ENCODE assay signal across 8 cellular contexts in the genomic region with DNA sequence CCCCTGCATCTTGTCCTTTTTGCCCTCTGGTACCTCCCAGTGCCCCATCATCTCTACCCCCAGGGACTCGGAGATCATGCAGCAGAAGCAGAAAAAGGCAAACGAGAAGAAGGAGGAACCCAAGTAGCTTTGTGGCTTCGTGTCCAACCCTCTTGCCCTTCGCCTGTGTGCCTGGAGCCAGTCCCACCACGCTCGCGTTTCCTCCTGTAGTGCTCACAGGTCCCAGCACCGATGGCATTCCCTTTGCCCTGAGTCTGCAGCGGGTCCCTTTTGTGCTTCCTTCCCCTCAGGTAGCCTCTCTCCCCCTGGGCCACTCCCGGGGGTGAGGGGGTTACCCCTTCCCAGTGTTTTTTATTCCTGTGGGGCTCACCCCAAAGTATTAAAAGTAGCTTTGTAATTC. TPM values are rescaled to one million over a fixed set of nuclear protein-coding genes. Genes with fewer than 3 reads are reported as not detected.
DNase-seq lines count a peak whose midpoint lies in the region; ATAC-seq and TF ChIP-seq lines count a peak whose summit lies in the region.

No MANE protein-coding gene starts in this region.

- CTCF ChIA-PET in GM10248 (lab: Yijun Ruan, JAX), result interaction anchor here (0.9 to 8.8 kb wide), 2 partner anchors 16 to 24 kb away, joined by 3 to 59 read pairs; partner anchors contain the start of gene ELL3

- intact Hi-C loops in gastrocnemius medialis (cut with DNase I; ENCODE audit: low total_unique reads), result loop anchor here (5.0 to 10.0 kb wide), 2 partner anchors 741 to 934 kb away; partner anchors contain the start of gene EIF3J

- peaks cover 48 to 49% of the 10 kb centered on the region in 2 donors for H3K4me1 ChIP-seq in gastrocnemius medialis

- H3K4me3 ChIP-seq in GM12875 (ENCODE audit: low read depth, low read length) (peak overlapping the region; percentile 96), fibroblast of pulmonary artery (replicated peaks; ENCODE audit: low read depth, low read length) (peak overlapping the region; percentile 100), gastrocnemius medialis (peak overlapping the region; percentile 91 to 100 (median 94))

- H3K27ac ChIP-seq in VCaP (peak overlapping the region; percentile 93), gastrocnemius medialis (peak overlapping the region; percentile 96 to 100 (median 99))

- POLR2A ChIA-PET in GM10248 (lab: Yijun Ruan, JAX), result interaction anchor here (0.6 to 4.0 kb wide), 5 partner anchors 10 to 1244 kb away, joined by 3 to 18 read pairs (median 5); partner anchors contain the start of gene MFAP1

- no peaks in the 10 kb centered on the region for H3K27me3 ChIP-seq in gastrocnemius medialis

- TF ChIP-seq CTCF in GM12875 (IDR thresholded peaks at IDR 0.05; ENCODE audit: borderline replicate concordance, insufficient read depth, low read depth, low read length), result no peak
- TF ChIP-seq CTCF in VCaP (conservative IDR thresholded peaks at IDR 0.05), result no peak
- no peak for TF ChIP-seq CTCF in fibroblast of pulmonary artery (IDR thresholded peaks at IDR 0.05; ENCODE audit: low read length, missing control alignments)
- no peak for TF ChIP-seq CTCF in gastrocnemius medialis (IDR thresholded peaks at IDR 0.05 in 4 of 5, conservative IDR thresholded peaks at IDR 0.05 in 1 of 5)
- TF ChIP-seq CTCF in GM10248 (IDR thresholded peaks at IDR 0.05; ENCODE audit: control extremely low read depth, extremely low read depth, low read depth, missing control alignments), result no peak

- no peak for TF ChIP-seq POLR2A in gastrocnemius medialis (IDR thresholded peaks at IDR 0.05)

- ATAC-seq in gastrocnemius medialis, result no peak
- no peak for ATAC-seq in HG02970 (IDR thresholded peaks at IDR 0.05; ENCODE audit: low FRiP score, unreplicated experiment)
- no peak for ATAC-seq in GM18868 (IDR thresholded peaks at IDR 0.05; ENCODE audit: unreplicated experiment)

- H3K9me3 ChIP-seq in gastrocnemius medialis, result no peaks in the 10 kb centered on the region

- H3K36me3 ChIP-seq in gastrocnemius medialis, result peaks cover 0 to 35% of the 10 kb centered on the region in 2 donors

- no peak for DNase-seq in fibroblast of pulmonary artery (ENCODE audit: low read depth)
- peak in 1 of 2 donors; percentile 39 for DNase-seq in gastrocnemius medialis
- no peak for DNase-seq in GM10248 (ENCODE audit: extremely low spot score)
- no peak for DNase-seq in DMS79 (lab: John Stamatoyannopoulos, UW)

- in situ Hi-C loops in gastrocnemius medialis (cut with MboI; ENCODE audit: low sequenced_read_pairs in 4 of 4), result loop anchor here in 1 of 4 donors (25.0 kb wide), 2 partner anchors 919 to 1844 kb away; partner anchors contain the start of genes B2M, PATL2 and SQOR

RNA-seq across cellular contexts. Expression of gene SERF2, which starts 1.5 kb away (rescaled TPM):
- total RNA-seq in gastrocnemius medialis, result 100 to 1,000 TPM; 491 to 646 (median 617) TPM

RNA-seq across cellular contexts. Expression of gene SERINC4, which starts 6.4 kb away (rescaled TPM):
- total RNA-seq in gastrocnemius medialis, result under 1 TPM in 3 of 4 donors, not detected in 1; 0.18 to 0.82 (median 0.29) TPM

RNA-seq across cellular contexts. Expression of gene HYPK, which starts 6.8 kb away (rescaled TPM):
- total RNA-seq in gastrocnemius medialis, result 10 to 100 TPM; 19.5 to 33.9 (median 24.7) TPM

RNA-seq across cellular contexts. Expression of gene ELL3, which starts 16.9 kb away (rescaled TPM):
- 1 to 10 TPM; 2.1 to 6.3 (median 2.6) TPM for total RNA-seq in gastrocnemius medialis

RNA-seq across cellular contexts. Expression of gene MFAP1, which starts 30.8 kb away (rescaled TPM):
- total RNA-seq in gastrocnemius medialis, result 10 to 100 TPM; 10.8 to 26.3 (median 14.7) TPM
